ENCODE assay signal across 1 cellular context in the genomic region with DNA sequence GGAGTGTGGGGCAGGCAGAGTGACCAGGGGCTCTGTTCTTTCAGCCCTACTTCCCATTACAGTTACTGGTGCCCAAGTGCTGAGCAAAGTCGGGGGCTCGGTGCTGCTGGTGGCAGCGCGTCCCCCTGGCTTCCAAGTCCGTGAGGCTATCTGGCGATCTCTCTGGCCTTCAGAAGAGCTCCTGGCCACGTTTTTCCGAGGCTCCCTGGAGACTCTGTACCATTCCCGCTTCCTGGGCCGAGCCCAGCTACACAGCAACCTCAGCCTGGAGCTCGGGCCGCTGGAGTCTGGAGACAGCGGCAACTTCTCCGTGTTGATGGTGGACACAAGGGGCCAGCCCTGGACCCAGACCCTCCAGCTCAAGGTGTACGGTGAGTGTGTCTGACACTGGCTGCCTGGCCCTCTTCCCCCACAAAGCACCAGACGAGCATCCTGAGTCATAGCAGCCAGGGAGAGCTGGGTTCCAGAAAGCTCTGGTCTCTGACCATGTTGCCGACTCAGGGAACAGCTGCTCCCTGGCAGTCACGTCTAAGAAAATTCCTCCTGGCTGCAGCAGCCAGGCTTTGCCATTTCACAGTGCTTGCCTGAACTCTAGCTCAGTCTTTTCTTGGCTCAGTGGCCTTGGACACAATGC.
TF ChIP-seq lines count a peak whose summit lies in the region.

No MANE protein-coding gene starts in this region.

TF ChIP-seq in IMR-90, 13 proteins besides CTCF, POLR2A, EP300 and RAD21:
- no peak for TF ChIP-seq BHLHE40 (IDR thresholded peaks at IDR 0.05; ENCODE audit: low read depth, low read length)
- peak; percentile 47; the same call in 1 of the 2 replicates for TF ChIP-seq FOS (IDR thresholded peaks at IDR 0.05; ENCODE audit: low read depth, low read length)
